8 cellular contexts compared by ENCODE assay signal in genomic region chr5:140363631-140364471, GRCh38. TPM values are rescaled to one million over a fixed set of nuclear protein-coding genes. Genes with fewer than 3 reads are reported as not detected.
DNase-seq lines count a peak whose midpoint lies in the region; ATAC-seq, FAIRE-seq and TF ChIP-seq lines count a peak whose summit lies in the region.

No MANE protein-coding gene starts in this region.

- DNase-seq in heart left ventricle, result no peak
- DNase-seq in right atrium auricular region (ENCODE audit: low spot score), result no peak
- no peak for DNase-seq in astrocyte of the cerebellum (ENCODE audit: low read depth)
- DNase-seq in vagina (ENCODE audit: extremely low spot score in 2 of 2), result no peak
- DNase-seq in frontal cortex (ENCODE audit: low spot score in 2 of 2), result no peak
- no peak for DNase-seq in LoVo (ENCODE audit: low spot score)

- no peak overlapping the region for H3K27ac ChIP-seq in heart left ventricle
- no peak overlapping the region for H3K27ac ChIP-seq in right atrium auricular region
- no peak overlapping the region for H3K27ac ChIP-seq in liver (ENCODE audit: low read depth in 1 of 2, low read length in 2 of 2)
- H3K27ac ChIP-seq in vagina, result no peak overlapping the region

- in situ Hi-C loops in astrocyte of the cerebellum (cut with HindIII; ENCODE audit: low sequenced_read_pairs), result no loop called here

- TF ChIP-seq RAD21 in liver (IDR thresholded peaks at IDR 0.05), result no peak

- TF ChIP-seq CTCF in heart left ventricle (IDR thresholded peaks at IDR 0.05) (no peak), right atrium auricular region (IDR thresholded peaks at IDR 0.05) (no peak), astrocyte of the cerebellum (IDR thresholded peaks at IDR 0.05; ENCODE audit: low read depth, low read length, missing control alignments) (no peak), liver (IDR thresholded peaks at IDR 0.05; ENCODE audit: low read depth, low read length, missing input control) (no peak), vagina (IDR thresholded peaks at IDR 0.05) (no peak)

- H3K9ac ChIP-seq in liver (ENCODE audit: low read depth in 1 of 2, low read length in 2 of 2), result no peak overlapping the region

- intact Hi-C loops in heart left ventricle (cut with DNase I), result loop anchor here in 2 of 10 donors (10.0 kb wide), 1 partner anchor 351 kb away; no protein-coding TSS in a partner anchor
- intact Hi-C loops in vagina (cut with DNase I), result no loop called here

- peak overlapping the region in 10 of 12 donors; percentile 16 to 50 (median 40) for H3K4me3 ChIP-seq in heart left ventricle
- peak overlapping the region in 1 of 2 donors; percentile 33 for H3K4me3 ChIP-seq in right atrium auricular region
- H3K4me3 ChIP-seq in astrocyte of the cerebellum (ENCODE audit: low read depth, low read length), result peak overlapping the region; percentile 34
- H3K4me3 ChIP-seq in liver (ENCODE audit: low read depth in 1 of 3, low read length in 3 of 3), result peak overlapping the region in 2 of 3 donors; percentile 13 to 32
- H3K4me3 ChIP-seq in vagina, result peak overlapping the region; percentile 23 to 33

- 44 to 63% (median 61%) methylated on average over 7 to 20 of the region's 20 CpGs for WGBS in heart left ventricle, 4 donors
- WGBS in liver, result 66% methylated on average over 20 of the region's 20 CpGs

- H3K36me3 ChIP-seq in heart left ventricle (no peaks in the 10 kb centered on the region), right atrium auricular region (no peaks in the 10 kb centered on the region), liver (ENCODE audit: control insufficient read depth in 4 of 4, insufficient read depth in 3 of 4, low read depth in 1 of 4, low read length in 3 of 4) (no peaks in the 10 kb centered on the region), vagina (no peaks in the 10 kb centered on the region)

- TF ChIP-seq POLR2A in heart left ventricle (IDR thresholded peaks at IDR 0.05) (no peak), vagina (IDR thresholded peaks at IDR 0.05) (no peak)

- H3K4me1 ChIP-seq in heart left ventricle (peaks cover 0 to 10% (median 3%) of the 10 kb centered on the region in 12 donors), right atrium auricular region (peaks cover 0 to 9% of the 10 kb centered on the region in 2 donors), liver (ENCODE audit: control insufficient read depth in 4 of 4, insufficient read depth in 4 of 4, low read length in 3 of 4) (peaks cover 2 to 9% (median 4%) of the 10 kb centered on the region in 4 donors), vagina (peaks cover 8% of the 10 kb centered on the region)

- ATAC-seq in heart left ventricle (no peak), GM21717 (IDR thresholded peaks at IDR 0.05; ENCODE audit: unreplicated experiment) (no peak)

- FAIRE-seq in frontal cortex (lab: Jason Lieb, UNC), result no peak

- no peaks in the 10 kb centered on the region for H3K27me3 ChIP-seq in heart left ventricle
- H3K27me3 ChIP-seq in right atrium auricular region, result no peaks in the 10 kb centered on the region
- H3K27me3 ChIP-seq in liver (ENCODE audit: control insufficient read depth in 4 of 4, insufficient read depth in 4 of 4, low read length in 3 of 4), result no peaks in the 10 kb centered on the region
- H3K27me3 ChIP-seq in vagina, result no peaks in the 10 kb centered on the region

- H3K9me3 ChIP-seq in heart left ventricle (no peaks in the 10 kb centered on the region), right atrium auricular region (no peaks in the 10 kb centered on the region), liver (ENCODE audit: control insufficient read depth in 4 of 4, low read length in 3 of 4) (no peaks in the 10 kb centered on the region), vagina (no peaks in the 10 kb centered on the region)

TF ChIP-seq in liver, 16 proteins besides CTCF, POLR2A, EP300 and RAD21:
- TF ChIP-seq YY1 (IDR thresholded peaks at IDR 0.05) (no peak), RXRA (IDR thresholded peaks at IDR 0.05) (no peak), SP1 (IDR thresholded peaks at IDR 0.05) (no peak), HNF4A (conservative IDR thresholded peaks at IDR 0.05) (no peak), REST (IDR thresholded peaks at IDR 0.05) (no peak), ZBTB33 (IDR thresholded peaks at IDR 0.05) (no peak), TAF1 (conservative IDR thresholded peaks at IDR 0.05) (no peak), FOXA2 (IDR thresholded peaks at IDR 0.05) (no peak), EGR1 (IDR thresholded peaks at IDR 0.05; ENCODE audit: low read depth in 2 of 2) (no peak), FOXA1 (IDR thresholded peaks at IDR 0.05) (no peak), HNF4G (IDR thresholded peaks at IDR 0.05) (no peak)

RNA-seq across cellular contexts. Expression of gene SLC4A9, which starts 3.9 kb away (rescaled TPM):
- total RNA-seq in heart left ventricle, result under 1 TPM in 4 of 9 donors, not detected in 5; 0.08 to 0.20 (median 0.15) TPM
- polyA plus RNA-seq in heart left ventricle, result under 1 TPM in 1 of 2 donors, not detected in 1; 0.08 TPM
- not detected for total RNA-seq in right atrium auricular region
- total RNA-seq in liver, result not detected
- polyA plus RNA-seq in liver, result not detected
- 0.25 TPM for total RNA-seq in vagina
- total RNA-seq in frontal cortex, result under 0.01 TPM

RNA-seq across cellular contexts. Expression of gene HBEGF, which starts 17.4 kb away (rescaled TPM):
- total RNA-seq in heart left ventricle (10 to 100 TPM; 23.6 to 60.1 (median 34.9) TPM), right atrium auricular region (10 to 100 TPM; 32.2 to 60.7 TPM), liver (1 to 10 TPM in 1 of 2 donors, under 1 TPM in 1; 0.65 to 1.0 TPM), vagina (16.2 TPM), frontal cortex (12.6 TPM)
- polyA plus RNA-seq in heart left ventricle (10 to 100 TPM; 18.2 to 50.7 TPM), liver (under 1 TPM; 0.60 to 0.90 TPM)

RNA-seq across cellular contexts. Expression of gene ANKHD1, which starts 37.8 kb away (rescaled TPM):
- total RNA-seq in heart left ventricle (10 to 100 TPM; 49.5 to 78.8 (median 63.6) TPM), right atrium auricular region (10 to 100 TPM; 50.4 to 58.6 TPM), liver (100 to 1,000 TPM in 1 of 2 donors, 10 to 100 TPM in 1; 83.5 to 116 TPM), vagina (140 TPM), frontal cortex (62.0 TPM)
- polyA plus RNA-seq in heart left ventricle (10 to 100 TPM; 41.4 to 48.3 TPM), liver (10 to 100 TPM; 33.2 to 36.7 TPM)
